In genomic region chr11:269146-269890, GRCh38 we compare ENCODE assay signal across 1 cellular context.
A peak's percentile ranks its signal among the peaks of the same experiment; 100 is the strongest.
TF ChIP-seq lines count a peak whose summit lies in the region.

No MANE protein-coding gene starts in this region.

TF ChIP-seq in WTC11, 78 proteins besides CTCF, POLR2A, EP300 and RAD21 (continued from another document):
- peak; percentile 66 for TF ChIP-seq USF2 (CRISPR knock-in tag; IDR thresholded peaks at IDR 0.05)
TF ChIP-seq in WTC11: peak in this region for 3.
